28 cellular contexts compared by ENCODE assay signal in genomic region chr16:66859397-66860068, GRCh38. TPM values are rescaled to one million over a fixed set of nuclear protein-coding genes. Genes with fewer than 3 reads are reported as not detected.
A peak's percentile ranks its signal among the peaks of the same experiment; 100 is the strongest.
DNase-seq lines count a peak whose midpoint lies in the region; TF ChIP-seq lines count a peak whose summit lies in the region.
"Had no signal": no experiment of that assay in that cellular context is flagged by ENCODE, and none has a peak within 500 bp of the region (broad histone marks: within the 10 kb centered on the region; RNA-seq: fewer than 3 reads in every experiment).

No MANE protein-coding gene starts in this region.

- 52 to 67% methylated on average over 3 of the region's 3 CpGs for WGBS in thyroid gland, 2 donors

- H3K27me3 Mint-ChIP-seq in activated naive CD4-positive, alpha-beta T cell treated with anti-CD3 and anti-CD28 coated beads, Interleukin-2, amount 10 ng/mL, durations not matched to agents 7 days and 5 days, result peaks cover 23% of the 10 kb centered on the region
- H3K27me3 Mint-ChIP-seq in chondrocyte (ENCODE audit: low read depth), result no peaks in the 10 kb centered on the region
- H3K27me3 Mint-ChIP-seq in CD14-positive monocyte (ENCODE audit: low read depth in 3 of 3), result peaks cover 13 to 27% (median 22%) of the 10 kb centered on the region in 3 donors
- H3K27me3 Mint-ChIP-seq: central memory CD8-positive, alpha-beta T cell had no signal

- H3K4me3 Mint-ChIP-seq in activated naive CD4-positive, alpha-beta T cell treated with anti-CD3 and anti-CD28 coated beads, Interleukin-2, amount 10 ng/mL, durations not matched to agents 7 days and 5 days, result no peak overlapping the region
- H3K4me3 Mint-ChIP-seq in chondrocyte (ENCODE audit: unreplicated experiment) (no peak overlapping the region), CD14-positive monocyte (no peak overlapping the region)
- H3K4me3 Mint-ChIP-seq: activated B cell treated with CpG ODN at 0.5 μM for 24 hours; central memory CD8-positive, alpha-beta T cell; HFFc6 had no signal

- no peaks in the 10 kb centered on the region for H3K36me3 ChIP-seq in thyroid gland
- H3K36me3 ChIP-seq: BLaER1 treated with 17β-estradiol and CSF1 and Interleukin-3, amounts not matched to agents 10 nM and 100 nM had no signal

- no peak for TF ChIP-seq CTCF in chondrocyte (IDR thresholded peaks at IDR 0.05)
- TF ChIP-seq CTCF in thyroid gland (IDR thresholded peaks at IDR 0.05), result no peak
- no peak for TF ChIP-seq CTCF in CD14-positive monocyte (IDR thresholded peaks at IDR 0.05)

- no peaks in the 10 kb centered on the region for H3K36me3 Mint-ChIP-seq in activated naive CD4-positive, alpha-beta T cell treated with anti-CD3 and anti-CD28 coated beads, Interleukin-2, amount 10 ng/mL, durations not matched to agents 7 days and 5 days
- no peaks in the 10 kb centered on the region for H3K36me3 Mint-ChIP-seq in chondrocyte (ENCODE audit: low read depth)
- H3K36me3 Mint-ChIP-seq in CD14-positive monocyte, result no peaks in the 10 kb centered on the region
- H3K36me3 Mint-ChIP-seq: activated naive CD4-positive, alpha-beta T cell treated with anti-CD3 and anti-CD28 coated beads, Interleukin-2, amount 50 U/mL, for 72 hours had no signal

- no peaks in the 10 kb centered on the region for H3K27me3 ChIP-seq in thyroid gland
- H3K27me3 ChIP-seq: BLaER1 treated with 17β-estradiol and CSF1 and Interleukin-3, amounts not matched to agents 10 nM and 100 nM had no signal

- H3K4me1 Mint-ChIP-seq in activated naive CD4-positive, alpha-beta T cell treated with anti-CD3 and anti-CD28 coated beads, Interleukin-2, amount 10 ng/mL, durations not matched to agents 7 days and 5 days, result no peaks in the 10 kb centered on the region
- H3K4me1 Mint-ChIP-seq in chondrocyte (ENCODE audit: low read depth) (peaks cover 14% of the 10 kb centered on the region), CD14-positive monocyte (peaks cover 5% of the 10 kb centered on the region)
- H3K4me1 Mint-ChIP-seq: activated B cell treated with CpG ODN at 0.5 μM for 24 hours; central memory CD8-positive, alpha-beta T cell had no signal

- H3K9me3 Mint-ChIP-seq in activated naive CD4-positive, alpha-beta T cell treated with anti-CD3 and anti-CD28 coated beads, Interleukin-2, amount 10 ng/mL, durations not matched to agents 7 days and 5 days, result no peaks in the 10 kb centered on the region
- H3K9me3 Mint-ChIP-seq in chondrocyte (ENCODE audit: low read depth) (no peaks in the 10 kb centered on the region), CD14-positive monocyte (no peaks in the 10 kb centered on the region)
- H3K9me3 Mint-ChIP-seq: activated B cell treated with CpG ODN at 0.5 μM for 24 hours; activated naive CD4-positive, alpha-beta T cell treated with anti-CD3 and anti-CD28 coated beads, Interleukin-2, amount 50 U/mL, for 72 hours; central memory CD8-positive, alpha-beta T cell; HFFc6 had no signal

- peaks cover 13 to 16% of the 10 kb centered on the region in 2 donors for H3K4me1 ChIP-seq in thyroid gland

- no peaks in the 10 kb centered on the region for H3K9me3 ChIP-seq in thyroid gland
- H3K9me3 ChIP-seq: BLaER1 treated with 17β-estradiol and CSF1 and Interleukin-3, amounts not matched to agents 10 nM and 100 nM had no signal

- CTCF ChIA-PET in activated naive CD4-positive, alpha-beta T cell treated with anti-CD3 and anti-CD28 coated beads, Interleukin-2, amount 10 ng/mL, durations not matched to agents 7 days and 5 days (lab: Charles Lee), result interaction anchor here (2.0 to 5.5 kb wide), 2 partner anchors 9 to 28 kb away, joined by 10 to 31 read pairs; partner anchors contain the start of gene NAE1

- peak overlapping the region in 2 of 3 donors; percentile 30 to 51 for H3K27ac ChIP-seq in thyroid gland
- H3K27ac ChIP-seq: BLaER1 treated with 17β-estradiol and CSF1 and Interleukin-3, amounts not matched to agents 10 nM and 100 nM had no signal

- H3K4me3 ChIP-seq in thyroid gland (replicated peaks in 1 of 3), result no peak overlapping the region
- H3K4me3 ChIP-seq: BLaER1 treated with 17β-estradiol and CSF1 and Interleukin-3, amounts not matched to agents 10 nM and 100 nM; smooth muscle cell had no signal

- DNase-seq in activated naive CD4-positive, alpha-beta T cell treated with anti-CD3 and anti-CD28 coated beads, Interleukin-2, amount 10 ng/mL, durations not matched to agents 7 days and 5 days, result peak; percentile 1
- no peak for DNase-seq in activated naive CD4-positive, alpha-beta T cell treated with anti-CD3 and anti-CD28 coated beads, Interleukin-2, amount 50 U/mL, for 16 hours
- DNase-seq in NCI-H2029 treated with DMSO at 0.1 percent for 48 hours (lab: John Stamatoyannopoulos, UW) (peak; percentile 17), chondrocyte (ENCODE audit: low spot score) (no peak), thyroid gland (no peak), CD14-positive monocyte (ENCODE audit: low spot score) (no peak), HUDEP-2 (lab: John Stamatoyannopoulos, UW; ENCODE audit: unreplicated experiment in 76 of 76) (no peak), AG08395 (ENCODE audit: low spot score) (no peak)
- DNase-seq: activated B cell treated with CpG ODN at 0.5 μM for 24 hours; activated CD4-positive, alpha-beta T cell treated with anti-CD3 and anti-CD28 coated beads, Interleukin-2, amount 50 U/mL, for 4 hours; glutamatergic neuron; NCI-H1105; NCI-H2081 treated with DMSO at 0.1 percent for 48 hours; NCI-H526; nucleus accumbens; stimulated activated CD4-positive, alpha-beta T cell treated with anti-CD3 and anti-CD28 coated beads, Interleukin-2, amount 100 ng/mL, for 24 hours had no signal

- TF ChIP-seq POLR2A in thyroid gland (IDR thresholded peaks at IDR 0.05), result no peak

- intact Hi-C loops in thyroid gland (cut with DNase I) (loop anchor here (10.0 kb wide), 2 partner anchors 125 to 445 kb away; no protein-coding TSS in a partner anchor), CD14-positive monocyte (cut with micrococcal nuclease) (loop anchor here (10.0 kb wide), 2 partner anchors 135 to 255 kb away; partner anchors contain the start of gene CMTM3 (in 1 of the 2))

- H3K27ac Mint-ChIP-seq in activated naive CD4-positive, alpha-beta T cell treated with anti-CD3 and anti-CD28 coated beads, Interleukin-2, amount 10 ng/mL, durations not matched to agents 7 days and 5 days, result no peak overlapping the region
- H3K27ac Mint-ChIP-seq in chondrocyte (ENCODE audit: unreplicated experiment) (peak overlapping the region; percentile 45), CD14-positive monocyte (no peak overlapping the region)
- H3K27ac Mint-ChIP-seq: activated B cell treated with CpG ODN at 0.5 μM for 24 hours, HFFc6 had no signal

RNA-seq across cellular contexts. Expression of gene CA7, which starts 15.3 kb away (rescaled TPM):
- total RNA-seq in chondrocyte, result not detected in 3 replicates
- under 1 TPM in 1 of 4 donors, not detected in 3; 0.46 TPM for total RNA-seq in thyroid gland
- polyA plus RNA-seq in CD14-positive monocyte, result not detected
- total RNA-seq: activated B cell treated with CpG ODN at 0.5 μM for 24 hours; activated naive CD4-positive, alpha-beta T cell treated with anti-CD3 and anti-CD28 coated beads, Interleukin-2, amount 50 U/mL, for 72 hours; Calu3; dermis microvascular lymphatic vessel endothelial cell; endothelial cell of umbilical vein; HFFc6; kidney epithelial cell; M059J; mammary epithelial cell; smooth muscle cell; ureter had no signal
- polyA plus RNA-seq: endothelial cell of umbilical vein, mammary epithelial cell, smooth muscle cell had no signal

RNA-seq across cellular contexts. Expression of gene PDP2, which starts 20.8 kb away (rescaled TPM):
- total RNA-seq in chondrocyte (8.5 to 9.2 TPM (median 9.0 TPM) in 3 replicates), thyroid gland (10 to 100 TPM; 10.7 to 34.5 (median 26.9) TPM)
- polyA plus RNA-seq in CD14-positive monocyte, result not detected

RNA-seq across cellular contexts. Expression of gene NAE1, which starts 28.8 kb away (rescaled TPM):
- total RNA-seq in chondrocyte (46.7 to 51.4 TPM (median 47.8 TPM) in 3 replicates), thyroid gland (10 to 100 TPM; 51.0 to 75.0 (median 61.2) TPM)
- 10 to 100 TPM; 16.8 to 18.6 TPM for polyA plus RNA-seq in CD14-positive monocyte

RNA-seq across cellular contexts. Expression of gene TERB1, which starts 58.1 kb away (rescaled TPM):
- total RNA-seq in chondrocyte (not detected in 3 replicates), thyroid gland (1 to 10 TPM in 1 of 4 donors, under 1 TPM in 1, not detected in 2; 0.27 to 2.1 TPM)
- polyA plus RNA-seq in CD14-positive monocyte, result not detected
- total RNA-seq: activated B cell treated with CpG ODN at 0.5 μM for 24 hours; activated naive CD4-positive, alpha-beta T cell treated with anti-CD3 and anti-CD28 coated beads, Interleukin-2, amount 50 U/mL, for 72 hours; dermis microvascular lymphatic vessel endothelial cell; endothelial cell of umbilical vein; HFFc6; kidney epithelial cell; M059J; smooth muscle cell had no signal
- polyA plus RNA-seq: endothelial cell of umbilical vein, smooth muscle cell had no signal

RNA-seq across cellular contexts. Expression of gene CDH16, which starts 59.2 kb away (rescaled TPM):
- total RNA-seq in chondrocyte (not detected in 3 replicates), thyroid gland (100 to 1,000 TPM in 3 of 4 donors, 10 to 100 TPM in 1; 43.1 to 166 (median 134) TPM)
- polyA plus RNA-seq in CD14-positive monocyte, result not detected
- total RNA-seq: activated B cell treated with CpG ODN at 0.5 μM for 24 hours; activated naive CD4-positive, alpha-beta T cell treated with anti-CD3 and anti-CD28 coated beads, Interleukin-2, amount 50 U/mL, for 72 hours; Calu3; dermis microvascular lymphatic vessel endothelial cell; endothelial cell of umbilical vein; M059J; smooth muscle cell; ureter had no signal
- polyA plus RNA-seq: endothelial cell of umbilical vein, smooth muscle cell had no signal

Comparison
In these comparisons a context has a peak if more than half of its experiments do, and no peak if none do; other contexts are left out.
1. DNase-seq: peak in activated naive CD4-positive, alpha-beta T cell treated with anti-CD3 and anti-CD28 coated beads, Interleukin-2, amount 10 ng/mL, durations not matched to agents 7 days and 5 days (single experiment) and NCI-H2029 treated with DMSO at 0.1 percent for 48 hours (single experiment); none in activated naive CD4-positive, alpha-beta T cell treated with anti-CD3 and anti-CD28 coated beads, Interleukin-2, amount 50 U/mL, for 16 hours (single experiment), chondrocyte (single experiment), thyroid gland (0 of 2), CD14-positive monocyte (single experiment), HUDEP-2 (0 of 76) and AG08395 (single experiment).